Comparison of ENCODE assay signal across 8 cellular contexts in the genomic region with DNA sequence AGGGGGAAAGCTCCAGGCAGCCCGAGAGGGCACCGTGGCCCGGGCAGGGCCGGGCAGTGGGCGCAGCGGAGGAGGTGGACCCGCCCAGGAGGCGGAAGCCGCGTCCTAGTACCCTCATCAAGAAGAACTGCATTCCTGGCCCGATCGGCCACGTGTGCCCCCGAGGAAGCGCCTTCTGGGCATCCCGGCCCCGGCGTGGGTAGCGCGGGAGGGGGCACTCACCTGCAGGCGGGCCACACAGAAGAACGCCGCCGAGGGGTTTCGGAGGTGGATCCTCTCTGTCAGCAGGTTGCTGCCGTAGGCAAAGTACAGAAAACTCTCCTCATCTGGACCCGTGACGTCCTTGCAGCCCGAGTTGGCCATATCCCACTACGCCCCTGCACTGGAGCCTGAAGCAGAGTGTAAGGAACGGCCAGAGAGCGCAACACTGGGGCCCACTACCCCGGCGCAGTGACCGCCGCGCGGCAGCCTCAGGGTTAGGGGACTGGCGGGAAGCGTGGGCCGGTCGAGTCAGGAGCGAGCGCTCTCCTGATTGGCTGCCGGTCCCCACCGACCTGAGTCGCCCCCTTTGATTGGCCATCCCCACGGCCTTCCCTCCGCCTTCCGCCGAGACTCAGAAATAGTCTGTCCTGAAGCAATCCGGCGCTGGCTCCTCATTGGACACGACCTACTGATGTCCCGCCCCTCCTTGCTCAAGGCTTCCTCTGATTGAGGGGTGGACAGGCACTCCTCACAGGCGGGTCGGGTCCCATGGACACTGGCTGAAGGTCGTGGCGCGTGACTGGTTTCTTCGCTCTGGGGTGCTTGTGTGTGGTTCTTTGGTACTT. TPM values are rescaled to one million over a fixed set of nuclear protein-coding genes. Genes with fewer than 3 reads are reported as not detected.
A peak's percentile ranks its signal among the peaks of the same experiment; 100 is the strongest.
DNase-seq lines count a peak whose midpoint lies in the region; ATAC-seq, FAIRE-seq and TF ChIP-seq lines count a peak whose summit lies in the region.

A gene with protein sequence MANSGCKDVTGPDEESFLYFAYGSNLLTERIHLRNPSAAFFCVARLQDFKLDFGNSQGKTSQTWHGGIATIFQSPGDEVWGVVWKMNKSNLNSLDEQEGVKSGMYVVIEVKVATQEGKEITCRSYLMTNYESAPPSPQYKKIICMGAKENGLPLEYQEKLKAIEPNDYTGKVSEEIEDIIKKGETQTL (minus strand): TSS at position 483 of the 827 bp plus-strand sequence. CDS start 120 bp downstream, at position 363.

- peak; percentile 95 for FAIRE-seq in GM19239 (lab: Jason Lieb, UNC)

- peak; percentile 98 for ATAC-seq in HG03457 (IDR thresholded peaks at IDR 0.05; ENCODE audit: unreplicated experiment)

- no peak for TF ChIP-seq CTCF in BE2C (IDR thresholded peaks at IDR 0.05; ENCODE audit: low read depth, low read length)

- H3K4me3 ChIP-seq in BE2C (ENCODE audit: low read depth, low read length) = peak within 1 kb of the TSS; percentile 96

- H3K27me3 ChIP-seq in BE2C = no peaks in the 10 kb centered on the region

- 0 out of 2 replicates have a peak, but pooled peaks cover 4% of the 10 kb centered on the region for H3K9me3 ChIP-seq in BE2C

- H3K4me1 ChIP-seq in BE2C = peaks cover 1% of the 10 kb centered on the region

- DNase-seq in BE2C (peak; percentile 99), GM19239 (ENCODE audit: insufficient read length, low spot score) (peak; percentile 84), NCI-H524 treated with DMSO at 0.1 percent for 48 hours (lab: John Stamatoyannopoulos, UW) (peak; percentile 90), kidney tubule cell (ENCODE audit: low spot score) (peak; percentile 99)
- DNase-seq in activated CD4-positive, alpha-beta T cell treated with anti-CD3 and anti-CD28 coated beads for 4 hours = peak; percentile 97
- DNase-seq in stimulated activated CD4-positive, alpha-beta T cell treated with anti-CD3 and anti-CD28 coated beads, Interleukin-1b, Interleukin-23, amount 100 ng/mL, for 24 hours (ENCODE audit: low read depth in 4 of 4, low spot score in 1 of 4) = peak; percentile 86 to 96 (median 90)

- peaks cover 7% of the 10 kb centered on the region for H3K36me3 ChIP-seq in BE2C

- H3K27ac ChIP-seq in cingulate gyrus (ENCODE audit: low read depth, low read length) = peak within 1 kb of the TSS; percentile 86

RNA-seq across cellular contexts. Expression of the gene that starts here (rescaled TPM):
- 46.1 TPM for polyA plus RNA-seq in BE2C (2012; ENCODE audit: insufficient read depth, insufficient read length, low read depth)

Comparison
In these comparisons a context has a peak if more than half of its experiments do, and no peak if none do; other contexts are left out.
1. Peak in every context shown above with its lines: DNase-seq, ATAC-seq, H3K4me3 ChIP-seq and H3K27ac ChIP-seq.